In the genomic region with DNA sequence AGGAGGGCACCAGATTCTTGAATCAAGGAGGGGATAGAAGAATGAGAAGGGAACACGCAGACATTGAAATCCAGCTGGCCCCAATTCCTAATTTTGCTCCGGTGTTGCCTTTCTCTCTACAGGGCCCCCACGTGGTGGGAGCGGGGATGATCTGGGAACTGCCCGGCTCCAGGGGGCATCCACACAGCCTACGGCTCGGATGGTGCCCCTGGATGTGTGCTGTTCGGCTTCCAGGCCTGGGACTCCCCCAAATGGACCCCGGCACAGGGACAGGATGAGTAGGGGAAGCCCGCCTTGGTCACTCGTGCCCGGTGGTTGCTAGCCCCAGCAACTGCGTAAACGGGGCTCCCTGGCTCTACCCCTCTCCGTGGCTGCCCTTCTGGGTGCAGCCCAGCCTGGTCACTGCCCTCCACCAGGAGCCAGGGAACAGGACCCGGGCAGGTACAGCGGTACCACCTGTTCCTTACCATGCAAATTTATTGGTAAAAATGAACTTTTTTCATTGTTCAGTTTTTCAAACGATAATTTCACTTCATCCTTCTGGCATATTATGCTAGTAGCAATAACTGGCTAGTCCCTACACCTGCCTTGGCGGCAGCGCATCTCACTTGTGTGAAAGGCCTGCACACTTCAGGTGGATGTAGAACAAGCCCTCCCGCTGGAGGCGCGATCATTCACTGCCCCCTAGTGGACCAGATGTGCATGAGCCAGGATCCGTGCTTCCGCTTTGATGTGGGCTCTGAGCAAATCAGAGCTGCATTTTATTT, we compare ENCODE assay signal across 8 cellular contexts.
DNase-seq lines count a peak whose midpoint lies in the region; ATAC-seq and TF ChIP-seq lines count a peak whose summit lies in the region.

No MANE protein-coding gene starts in this region.

- no peaks in the 10 kb centered on the region for H3K36me3 ChIP-seq in right atrium auricular region
- H3K36me3 ChIP-seq in gastrocnemius medialis = no peaks in the 10 kb centered on the region

- in situ Hi-C loops in gastrocnemius medialis (cut with MboI; ENCODE audit: low sequenced_read_pairs in 4 of 4) = loop anchor here in 3 of 4 donors (25.0 kb wide), 1 partner anchor 907 kb away; no protein-coding TSS in a partner anchor

- ATAC-seq in HG02852 (IDR thresholded peaks at IDR 0.05; ENCODE audit: unreplicated experiment) = peak; percentile 92
- ATAC-seq in gastrocnemius medialis = peak; percentile 65 to 80

- H3K4me1 ChIP-seq in right atrium auricular region (peaks cover 0 to 12% of the 10 kb centered on the region in 2 donors), gastrocnemius medialis (peaks cover 0 to 4% of the 10 kb centered on the region in 2 donors)

- H3K27ac ChIP-seq in right atrium auricular region = no peak overlapping the region
- H3K27ac ChIP-seq in gastrocnemius medialis = no peak overlapping the region

- TF ChIP-seq CTCF in right atrium auricular region (IDR thresholded peaks at IDR 0.05) (peak; percentile 90 to 96), gastrocnemius medialis (IDR thresholded peaks at IDR 0.05 in 4 of 5, conservative IDR thresholded peaks at IDR 0.05 in 1 of 5) (peak; percentile 50 to 92 (median 72))

- no peak overlapping the region for H3K4me3 ChIP-seq in right atrium auricular region
- no peak overlapping the region for H3K4me3 ChIP-seq in gastrocnemius medialis

- TF ChIP-seq POLR2A in gastrocnemius medialis (IDR thresholded peaks at IDR 0.05) = no peak

- intact Hi-C loops in gastrocnemius medialis (cut with DNase I; ENCODE audit: low total_unique reads) = loop anchor here (5.0 to 10.0 kb wide), 3 partner anchors 239 to 912 kb away; no protein-coding TSS in a partner anchor

- H3K9me3 ChIP-seq in right atrium auricular region (no peaks in the 10 kb centered on the region), gastrocnemius medialis (no peaks in the 10 kb centered on the region)

- peak; percentile 82 for DNase-seq in DMS 273 (lab: John Stamatoyannopoulos, UW; ENCODE audit: unreplicated experiment)
- no peak for DNase-seq in DMS 273 treated with DMSO at 0.1 percent for 48 hours (lab: John Stamatoyannopoulos, UW)
- DNase-seq in NCI-H1694 (lab: John Stamatoyannopoulos, UW) = peak; percentile 80
- peak; percentile 54 for DNase-seq in T-helper 22 cell (ENCODE audit: low read depth)
- DNase-seq in amniotic stem cell (lab: John Stamatoyannopoulos, UW) = peak; percentile 19
- DNase-seq in right atrium auricular region (ENCODE audit: low spot score) = peak; percentile 87
- peak; percentile 33 to 52 for DNase-seq in gastrocnemius medialis

- H3K27me3 ChIP-seq in right atrium auricular region = no peaks in the 10 kb centered on the region
- peaks cover 0 to 3% (median 0%) of the 10 kb centered on the region in 3 donors for H3K27me3 ChIP-seq in gastrocnemius medialis
